In genomic region chr1:66247415-66248208, GRCh38 we compare ENCODE assay signal across 8 cellular contexts.
DNase-seq lines count a peak whose midpoint lies in the region; ATAC-seq and TF ChIP-seq lines count a peak whose summit lies in the region.
"Had no signal": no experiment of that assay in that cellular context is flagged by ENCODE, and none has a peak within 500 bp of the region (broad histone marks: within the 10 kb centered on the region; RNA-seq: fewer than 3 reads in every experiment).

No MANE protein-coding gene starts in this region.

- H3K4me3 ChIP-seq in adrenal gland (no peak overlapping the region), prostate gland (no peak overlapping the region)

- no peak overlapping the region for H3K27ac ChIP-seq in adrenal gland
- H3K27ac ChIP-seq in prostate gland, result no peak overlapping the region

- intact Hi-C loops in adrenal gland (cut with DNase I), result loop anchor here in 1 of 2 donors (5.0 kb wide), 1 partner anchor 295 kb away; no protein-coding TSS in a partner anchor
- intact Hi-C loops in prostate gland (cut with DNase I), result no loop called here

- no peak for TF ChIP-seq CTCF in adrenal gland (IDR thresholded peaks at IDR 0.05)
- no peak for TF ChIP-seq CTCF in prostate gland (IDR thresholded peaks at IDR 0.05)

- H3K36me3 Mint-ChIP-seq in activated CD8-positive, alpha-beta T cell treated with anti-CD3 and anti-CD28 coated beads, Interleukin-2, amount 10 ng/mL, durations not matched to agents 7 days and 5 days (ENCODE audit: low read depth), result no peaks in the 10 kb centered on the region
- no peaks in the 10 kb centered on the region for H3K36me3 Mint-ChIP-seq in stimulated activated naive CD8-positive, alpha-beta T cell treated with anti-CD3 and anti-CD28 coated beads, Interleukin-15, Interleukin-2, amounts not matched to agents 100 ng/mL and 50 ng/mL, for 24 hours (ENCODE audit: low read depth)

- POLR2A ChIA-PET in activated CD8-positive, alpha-beta T cell treated with anti-CD3 and anti-CD28 coated beads, Interleukin-2, amount 10 ng/mL, durations not matched to agents 7 days and 5 days (lab: Charles Lee), result interaction anchor here (0.8 to 2.2 kb wide), 3 partner anchors 35 to 198 kb away, joined by 3 to 11 read pairs (median 3); no protein-coding TSS in a partner anchor

- DNase-seq in activated CD8-positive, alpha-beta T cell treated with anti-CD3 and anti-CD28 coated beads, Interleukin-2, amount 10 ng/mL, durations not matched to agents 7 days and 5 days, result no peak
- DNase-seq in adrenal gland, result no peak
- no peak for DNase-seq in prostate gland (ENCODE audit: low spot score)
- DNase-seq: NCI-H1105 had no signal

- CTCF ChIA-PET in activated CD8-positive, alpha-beta T cell treated with anti-CD3 and anti-CD28 coated beads, Interleukin-2, amount 10 ng/mL, durations not matched to agents 7 days and 5 days (lab: Charles Lee), result interaction anchor here (0.8 to 20.4 kb wide), 14 partner anchors 9 to 291 kb away, joined by 3 to 703 read pairs (median 4); no protein-coding TSS in a partner anchor

- H3K4me1 ChIP-seq in adrenal gland (replicated peaks in 1 of 2) (no peaks in the 10 kb centered on the region), prostate gland (replicated peaks) (no peaks in the 10 kb centered on the region)

- 85 to 90% (median 88%) methylated on average over 11 of the region's 11 CpGs for WGBS in adrenal gland, 4 donors
- 96% methylated on average over 11 of the region's 11 CpGs for WGBS in prostate gland

- peak overlapping the region; percentile 49 for H3K4me3 Mint-ChIP-seq in activated CD8-positive, alpha-beta T cell treated with anti-CD3 and anti-CD28 coated beads, Interleukin-2, amount 10 ng/mL, durations not matched to agents 7 days and 5 days
- H3K4me3 Mint-ChIP-seq in stimulated activated naive CD8-positive, alpha-beta T cell treated with anti-CD3 and anti-CD28 coated beads, Interleukin-15, Interleukin-2, amounts not matched to agents 100 ng/mL and 50 ng/mL, for 24 hours, result peak overlapping the region; percentile 67

- H3K27me3 Mint-ChIP-seq in activated CD8-positive, alpha-beta T cell treated with anti-CD3 and anti-CD28 coated beads, Interleukin-2, amount 10 ng/mL, durations not matched to agents 7 days and 5 days (ENCODE audit: low read depth), result no peaks in the 10 kb centered on the region
- H3K27me3 Mint-ChIP-seq in stimulated activated naive CD8-positive, alpha-beta T cell treated with anti-CD3 and anti-CD28 coated beads, Interleukin-15, Interleukin-2, amounts not matched to agents 100 ng/mL and 50 ng/mL, for 24 hours, result no peaks in the 10 kb centered on the region

- peak overlapping the region; percentile 80 for H3K27ac Mint-ChIP-seq in activated CD8-positive, alpha-beta T cell treated with anti-CD3 and anti-CD28 coated beads, Interleukin-2, amount 10 ng/mL, durations not matched to agents 7 days and 5 days
- peak overlapping the region; percentile 77 for H3K27ac Mint-ChIP-seq in stimulated activated naive CD8-positive, alpha-beta T cell treated with anti-CD3 and anti-CD28 coated beads, Interleukin-15, Interleukin-2, amounts not matched to agents 100 ng/mL and 50 ng/mL, for 24 hours

- no peaks in the 10 kb centered on the region for H3K9me3 Mint-ChIP-seq in activated CD8-positive, alpha-beta T cell treated with anti-CD3 and anti-CD28 coated beads, Interleukin-2, amount 10 ng/mL, durations not matched to agents 7 days and 5 days (ENCODE audit: insufficient read depth)
- H3K9me3 Mint-ChIP-seq in stimulated activated naive CD8-positive, alpha-beta T cell treated with anti-CD3 and anti-CD28 coated beads, Interleukin-15, Interleukin-2, amounts not matched to agents 100 ng/mL and 50 ng/mL, for 24 hours, result no peaks in the 10 kb centered on the region

- TF ChIP-seq POLR2A in adrenal gland (IDR thresholded peaks at IDR 0.05) (no peak), prostate gland (IDR thresholded peaks at IDR 0.05) (no peak)

- peaks cover 43% of the 10 kb centered on the region for H3K4me1 Mint-ChIP-seq in activated CD8-positive, alpha-beta T cell treated with anti-CD3 and anti-CD28 coated beads, Interleukin-2, amount 10 ng/mL, durations not matched to agents 7 days and 5 days (ENCODE audit: low read depth)
- H3K4me1 Mint-ChIP-seq in stimulated activated naive CD8-positive, alpha-beta T cell treated with anti-CD3 and anti-CD28 coated beads, Interleukin-15, Interleukin-2, amounts not matched to agents 100 ng/mL and 50 ng/mL, for 24 hours (ENCODE audit: low read depth), result peaks cover 3% of the 10 kb centered on the region

- H3K27me3 ChIP-seq in adrenal gland (no peaks in the 10 kb centered on the region), prostate gland (replicated peaks; ENCODE audit: insufficient read depth) (no peaks in the 10 kb centered on the region)

- H3K9me3 ChIP-seq in adrenal gland (replicated peaks in 1 of 3) (no peaks in the 10 kb centered on the region), prostate gland (no peaks in the 10 kb centered on the region)

- ATAC-seq in GM19438 (IDR thresholded peaks at IDR 0.05; ENCODE audit: low read depth, unreplicated experiment), result peak; percentile 62
- ATAC-seq in HG03095 (IDR thresholded peaks at IDR 0.05; ENCODE audit: unreplicated experiment), result peak; percentile 56
- ATAC-seq in activated CD8-positive, alpha-beta T cell treated with anti-CD3 and anti-CD28 coated beads, Interleukin-2, amount 10 ng/mL, durations not matched to agents 7 days and 5 days, result peak; percentile 38
- no peak for ATAC-seq in HG02970 (IDR thresholded peaks at IDR 0.05; ENCODE audit: low FRiP score, unreplicated experiment)

- H3K36me3 ChIP-seq in adrenal gland (replicated peaks in 1 of 2) (no peaks in the 10 kb centered on the region), prostate gland (no peaks in the 10 kb centered on the region)
